In genomic region chr7:43879477-43879876, GRCh38 we compare ENCODE assay signal across 12 cellular contexts. TPM values are rescaled to one million over a fixed set of nuclear protein-coding genes. Genes with fewer than 3 reads are reported as not detected.
DNase-seq lines count a peak whose midpoint lies in the region; ATAC-seq and TF ChIP-seq lines count a peak whose summit lies in the region.
"Had no signal": no experiment of that assay in that cellular context is flagged by ENCODE, and none has a peak within 500 bp of the region (broad histone marks: within the 10 kb centered on the region; RNA-seq: fewer than 3 reads in every experiment).

No MANE protein-coding gene starts in this region.

- peak overlapping the region; percentile 34 for H3K27ac Mint-ChIP-seq in activated T-cell treated with anti-CD3 and anti-CD28 coated beads, Interleukin-2, amount 50 U/mL, for 24 hours
- H3K27ac Mint-ChIP-seq: T-cell had no signal

- ATAC-seq in GM19023 (IDR thresholded peaks at IDR 0.05; ENCODE audit: unreplicated experiment) = no peak
- ATAC-seq: T-cell had no signal

- DNase-seq in activated T-cell treated with anti-CD3 and anti-CD28 coated beads, Interleukin-2, amount 50 U/mL, for 24 hours = no peak
- no peak for DNase-seq in activated T-cell treated with anti-CD3 and anti-CD28 coated beads, Interleukin-2, amount 50 U/mL, for 48 hours
- DNase-seq in amniotic epithelial cell (ENCODE audit: low read depth) = peak; percentile 88
- peak; percentile 72 for DNase-seq in fibroblast of the aortic adventitia (ENCODE audit: low read depth)
- DNase-seq in putamen (ENCODE audit: low spot score) = no peak
- DNase-seq in erythroblast (lab: John Stamatoyannopoulos, UW) = no peak
- DNase-seq: DMS53, NCI-H2107, T-cell had no signal

- no peak overlapping the region for H3K4me3 Mint-ChIP-seq in activated T-cell treated with anti-CD3 and anti-CD28 coated beads, Interleukin-2, amount 50 U/mL, for 24 hours
- H3K4me3 Mint-ChIP-seq: activated naive CD8-positive, alpha-beta T cell; T-cell had no signal

- no peak for TF ChIP-seq CTCF in fibroblast of the aortic adventitia (IDR thresholded peaks at IDR 0.05; ENCODE audit: insufficient read depth, low read length)

- H3K36me3 ChIP-seq in subcutaneous abdominal adipose tissue (ENCODE audit: control insufficient read depth in 5 of 5, insufficient read depth in 5 of 5, low read length in 5 of 5) = peaks cover 3 to 76% (median 75%) of the 10 kb centered on the region in 5 donors

- no peaks in the 10 kb centered on the region for H3K9me3 ChIP-seq in subcutaneous abdominal adipose tissue (ENCODE audit: control insufficient read depth in 5 of 5, low read length in 5 of 5)

- H3K36me3 Mint-ChIP-seq in activated T-cell treated with anti-CD3 and anti-CD28 coated beads, Interleukin-2, amount 50 U/mL, for 24 hours (ENCODE audit: low read depth) = peaks cover 95% of the 10 kb centered on the region

- H3K9ac ChIP-seq in subcutaneous abdominal adipose tissue (ENCODE audit: low read length in 5 of 5) = peak overlapping the region in 1 of 5 donors; percentile 28

- H3K27ac ChIP-seq in subcutaneous abdominal adipose tissue (ENCODE audit: low read depth, low read length) = peak overlapping the region; percentile 68

- no peaks in the 10 kb centered on the region for H3K9me3 Mint-ChIP-seq in activated T-cell treated with anti-CD3 and anti-CD28 coated beads, Interleukin-2, amount 50 U/mL, for 24 hours
- H3K9me3 Mint-ChIP-seq: T-cell had no signal

- H3K4me1 ChIP-seq in subcutaneous abdominal adipose tissue (ENCODE audit: control insufficient read depth in 5 of 5, insufficient read depth in 5 of 5, low read length in 5 of 5) = peaks cover 6 to 19% (median 11%) of the 10 kb centered on the region in 5 donors

- no peaks in the 10 kb centered on the region for H3K27me3 Mint-ChIP-seq in activated T-cell treated with anti-CD3 and anti-CD28 coated beads, Interleukin-2, amount 50 U/mL, for 24 hours
- H3K27me3 Mint-ChIP-seq: activated naive CD8-positive, alpha-beta T cell; T-cell had no signal

- no peak for TF ChIP-seq POLR2A in erythroblast (IDR thresholded peaks at IDR 0.05; ENCODE audit: low read length)

- no peaks in the 10 kb centered on the region for H3K4me1 Mint-ChIP-seq in activated T-cell treated with anti-CD3 and anti-CD28 coated beads, Interleukin-2, amount 50 U/mL, for 24 hours (ENCODE audit: low read depth)
- H3K4me1 Mint-ChIP-seq: T-cell had no signal

- H3K4me3 ChIP-seq in fibroblast of the aortic adventitia (ENCODE audit: low read depth, low read length) = no peak overlapping the region
- H3K4me3 ChIP-seq in subcutaneous abdominal adipose tissue (ENCODE audit: low read depth in 1 of 5, low read length in 5 of 5) = no peak overlapping the region

- H3K27me3 ChIP-seq in subcutaneous abdominal adipose tissue (ENCODE audit: control insufficient read depth in 5 of 5, insufficient read depth in 4 of 5, low read length in 5 of 5) = no peaks in the 10 kb centered on the region

RNA-seq across cellular contexts. Expression of gene MRPS24, which starts 10.2 kb away (rescaled TPM):
- total RNA-seq in fibroblast of the aortic adventitia (ENCODE audit: low replicate concordance) = 82.1 and 137 TPM in 2 replicates

RNA-seq across cellular contexts. Expression of gene URGCP, which starts 26.9 kb away (rescaled TPM):
- 10.1 and 24.7 TPM in 2 replicates for total RNA-seq in fibroblast of the aortic adventitia (ENCODE audit: low replicate concordance)

RNA-seq across cellular contexts. Expression of gene UBE2D4, which starts 46.8 kb away (rescaled TPM):
- total RNA-seq in fibroblast of the aortic adventitia (ENCODE audit: low replicate concordance) = 12.0 and 32.3 TPM in 2 replicates

Comparison
In these comparisons a context has a peak if more than half of its experiments do, and no peak if none do; other contexts are left out.
1. DNase-seq: peak in amniotic epithelial cell (single experiment) and fibroblast of the aortic adventitia (single experiment); none in activated T-cell treated with anti-CD3 and anti-CD28 coated beads, Interleukin-2, amount 50 U/mL, for 24 hours (single experiment), activated T-cell treated with anti-CD3 and anti-CD28 coated beads, Interleukin-2, amount 50 U/mL, for 48 hours (0 of 2), putamen (single experiment) and erythroblast (0 of 2).